1 cellular context compared by ENCODE assay signal in genomic region chr17:4186244-4186920, GRCh38.
TF ChIP-seq lines count a peak whose summit lies in the region.

No MANE protein-coding gene starts in this region.

TF ChIP-seq in H1, 55 proteins besides CTCF, POLR2A, EP300 and RAD21:
- TF ChIP-seq, protein P1, sequence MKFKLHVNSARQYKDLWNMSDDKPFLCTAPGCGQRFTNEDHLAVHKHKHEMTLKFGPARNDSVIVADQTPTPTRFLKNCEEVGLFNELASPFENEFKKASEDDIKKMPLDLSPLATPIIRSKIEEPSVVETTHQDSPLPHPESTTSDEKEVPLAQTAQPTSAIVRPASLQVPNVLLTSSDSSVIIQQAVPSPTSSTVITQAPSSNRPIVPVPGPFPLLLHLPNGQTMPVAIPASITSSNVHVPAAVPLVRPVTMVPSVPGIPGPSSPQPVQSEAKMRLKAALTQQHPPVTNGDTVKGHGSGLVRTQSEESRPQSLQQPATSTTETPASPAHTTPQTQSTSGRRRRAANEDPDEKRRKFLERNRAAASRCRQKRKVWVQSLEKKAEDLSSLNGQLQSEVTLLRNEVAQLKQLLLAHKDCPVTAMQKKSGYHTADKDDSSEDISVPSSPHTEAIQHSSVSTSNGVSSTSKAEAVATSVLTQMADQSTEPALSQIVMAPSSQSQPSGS (IDR thresholded peaks at IDR 0.05; ENCODE audit: low read length), result no peak
- TF ChIP-seq CHD2 (IDR thresholded peaks at IDR 0.05; ENCODE audit: low read length) (no peak), CHD1 (IDR thresholded peaks at IDR 0.05; ENCODE audit: low read depth, low read length) (no peak), TAF1 (IDR thresholded peaks at IDR 0.05; ENCODE audit: low read depth, low read length) (no peak), KDM1A (IDR thresholded peaks at IDR 0.05; ENCODE audit: borderline replicate concordance, low read length) (no peak), ZNF274 (IDR thresholded peaks at IDR 0.05; ENCODE audit: borderline replicate concordance, extremely low read depth, low read length) (no peak), KDM4A (IDR thresholded peaks at IDR 0.05; ENCODE audit: low read depth, low read length, severe bottlenecking) (no peak), TEAD4 (IDR thresholded peaks at IDR 0.05; ENCODE audit: low read depth, low read length) (no peak), YY1 (IDR thresholded peaks at IDR 0.05; ENCODE audit: low read depth, low read length) (no peak), SIN3A (conservative IDR thresholded peaks at IDR 0.05 in 1 of 2, IDR thresholded peaks at IDR 0.05 in 1 of 2; ENCODE audit: low read depth in 1 of 2, low read length in 2 of 2) (no peak), FOSL1 (IDR thresholded peaks at IDR 0.05; ENCODE audit: insufficient read depth, low read depth, low read length) (no peak), SP1 (IDR thresholded peaks at IDR 0.05; ENCODE audit: low read depth, low read length) (no peak), KDM5A (IDR thresholded peaks at IDR 0.05; ENCODE audit: low read length) (no peak), JUN (IDR thresholded peaks at IDR 0.05; ENCODE audit: low read depth, low read length) (no peak), SRF (IDR thresholded peaks at IDR 0.05; ENCODE audit: low read depth, low read length) (no peak)
- TF ChIP-seq, protein P2, sequence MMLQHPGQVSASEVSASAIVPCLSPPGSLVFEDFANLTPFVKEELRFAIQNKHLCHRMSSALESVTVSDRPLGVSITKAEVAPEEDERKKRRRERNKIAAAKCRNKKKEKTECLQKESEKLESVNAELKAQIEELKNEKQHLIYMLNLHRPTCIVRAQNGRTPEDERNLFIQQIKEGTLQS (IDR thresholded peaks at IDR 0.05; ENCODE audit: insufficient read depth, low read depth, low read length), result no peak
